8 cellular contexts compared by ENCODE assay signal in genomic region chr17:82494236-82495055, GRCh38. TPM values are rescaled to one million over a fixed set of nuclear protein-coding genes. Genes with fewer than 3 reads are reported as not detected.
DNase-seq lines count a peak whose midpoint lies in the region; ATAC-seq and TF ChIP-seq lines count a peak whose summit lies in the region.

No MANE protein-coding gene starts in this region.

- peak overlapping the region; percentile 90 to 91 for H3K27ac ChIP-seq in ascending aorta

- H3K27me3 ChIP-seq in ascending aorta = no peaks in the 10 kb centered on the region

- H3K4me1 ChIP-seq in ascending aorta = peaks cover 6 to 28% of the 10 kb centered on the region in 2 donors

- peak; percentile 59 for DNase-seq in NCI-H2029 treated with DMSO at 0.1 percent for 48 hours (lab: John Stamatoyannopoulos, UW)
- peak; percentile 77 for DNase-seq in T-helper 9 cell
- DNase-seq in ascending aorta (ENCODE audit: low spot score in 2 of 2) = peak; percentile 84 to 96
- peak; percentile 96 for DNase-seq in hepatic stellate cell (ENCODE audit: low spot score)
- peak; percentile 94 for DNase-seq in retina

- H3K9me3 ChIP-seq in ascending aorta = no peaks in the 10 kb centered on the region

- H3K4me3 ChIP-seq in ascending aorta = no peak overlapping the region

- ATAC-seq in HG02840 (IDR thresholded peaks at IDR 0.05; ENCODE audit: low FRiP score, unreplicated experiment) (peak; percentile 42), GM18858 (IDR thresholded peaks at IDR 0.05; ENCODE audit: unreplicated experiment) (no peak)

- intact Hi-C loops in ascending aorta (cut with DNase I) = loop anchor here (5.0 kb wide), 1 partner anchor 202 kb away; no protein-coding TSS in a partner anchor

- H3K36me3 ChIP-seq in ascending aorta = no peaks in the 10 kb centered on the region

- TF ChIP-seq CTCF in GM12801 (IDR thresholded peaks at IDR 0.05; ENCODE audit: extremely low read depth, insufficient read length) = peak; percentile 86
- peak; percentile 81 to 95 (median 87) for TF ChIP-seq CTCF in ascending aorta (IDR thresholded peaks at IDR 0.05)

RNA-seq across cellular contexts. Expression of gene FOXK2, which starts 25.1 kb away (rescaled TPM):
- total RNA-seq in ascending aorta = 131 TPM

RNA-seq across cellular contexts. Expression of gene NARF, which starts 35.9 kb away (rescaled TPM):
- total RNA-seq in ascending aorta = 38.3 TPM

RNA-seq across cellular contexts. Expression of gene CYBC1, which starts 43.9 kb away (rescaled TPM):
- total RNA-seq in ascending aorta = 124 TPM
